ENCODE assay signal across 2 cellular contexts in genomic region chr15:68285243-68285980, GRCh38.
TF ChIP-seq lines count a peak whose summit lies in the region.

No MANE protein-coding gene starts in this region.

TF ChIP-seq in IMR-90, 13 proteins besides CTCF, POLR2A, EP300 and RAD21:
- TF ChIP-seq RCOR1 (IDR thresholded peaks at IDR 0.05; ENCODE audit: insufficient replicate concordance, low read length) (no peak), MXI1 (IDR thresholded peaks at IDR 0.05; ENCODE audit: borderline replicate concordance, low read depth, low read length) (no peak), SMC3 (IDR thresholded peaks at IDR 0.05; ENCODE audit: low read depth, low read length) (no peak), MAFK (IDR thresholded peaks at IDR 0.05; ENCODE audit: low read depth, low read length) (no peak), CEBPB (IDR thresholded peaks at IDR 0.05; ENCODE audit: low read depth, low read length) (peak; percentile 53; the same call in 1 of the 2 replicates)
TF ChIP-seq in IMR-90: peak in this region for 1.

TF ChIP-seq in HepG2, 621 proteins besides CTCF, POLR2A, EP300 and RAD21 (continues in another document):
- TF ChIP-seq NCOR1 (IDR thresholded peaks at IDR 0.05; ENCODE audit: borderline replicate concordance, low read length) (peak; percentile 75; the same call in 1 of the 2 replicates), NCOA2 (CRISPR knock-in tag; IDR thresholded peaks at IDR 0.05) (peak; percentile 48; the same call in 1 of the 2 replicates), FOXO1 (CRISPR knock-in tag; IDR thresholded peaks at IDR 0.05) (peak; percentile 24; the same call in 1 of the 2 replicates), ZNF44 (CRISPR knock-in tag; IDR thresholded peaks at IDR 0.05) (no peak), PHF21A (CRISPR knock-in tag; IDR thresholded peaks at IDR 0.05) (peak; percentile 28; the same call in 1 of the 2 replicates), NFYB (CRISPR knock-in tag; IDR thresholded peaks at IDR 0.05) (no peak), HNF4A (CRISPR knock-in tag; IDR thresholded peaks at IDR 0.05) (peak; percentile 77), CEBPB (IDR thresholded peaks at IDR 0.05; ENCODE audit: borderline replicate concordance, low read depth, low read length) (peak; percentile 97), ZMAT5 (CRISPR knock-in tag; IDR thresholded peaks at IDR 0.05; ENCODE audit: borderline replicate concordance, low read depth) (no peak), ZNF331 (CRISPR knock-in tag; IDR thresholded peaks at IDR 0.05) (peak; percentile 56; the same call in 1 of the 2 replicates), MIER3 (CRISPR knock-in tag; IDR thresholded peaks at IDR 0.05; ENCODE audit: borderline replicate concordance) (0 out of 2 replicates have a peak, but pooled peaks have one; percentile 28), SOX6 (IDR thresholded peaks at IDR 0.05) (no peak), SOX6 (CRISPR knock-in tag; IDR thresholded peaks at IDR 0.05) (0 out of 2 replicates have a peak, but pooled peaks have one; percentile 25), PAF1 (CRISPR knock-in tag; IDR thresholded peaks at IDR 0.05) (no peak), SMC3 (IDR thresholded peaks at IDR 0.05; ENCODE audit: low read length) (peak; percentile 13; the same call in 1 of the 2 replicates), ZNF256 (CRISPR knock-in tag; conservative IDR thresholded peaks at IDR 0.05) (0 out of 2 replicates have a peak, but pooled peaks have one; percentile 40), NR2F6 (IDR thresholded peaks at IDR 0.05) (no peak), NR2F6 (CRISPR knock-in tag; IDR thresholded peaks at IDR 0.05) (0 out of 2 replicates have a peak, but pooled peaks have one; percentile 31), ARID3A (IDR thresholded peaks at IDR 0.05; ENCODE audit: low read depth, low read length) (peak; percentile 93), HDAC2 (CRISPR knock-in tag; IDR thresholded peaks at IDR 0.05) (peak; percentile 46; the same call in 1 of the 2 replicates), ZNF549 (CRISPR knock-in tag; IDR thresholded peaks at IDR 0.05) (no peak), NFE2L2 (IDR thresholded peaks at IDR 0.05; ENCODE audit: low read length) (peak; percentile 61; the same call in 1 of the 2 replicates), ZNF513 (CRISPR knock-in tag; conservative IDR thresholded peaks at IDR 0.05) (no peak), CREM (IDR thresholded peaks at IDR 0.05) (peak; percentile 44; the same call in 1 of the 2 replicates), CREM (CRISPR knock-in tag; IDR thresholded peaks at IDR 0.05) (no peak), LBX2 (CRISPR knock-in tag; IDR thresholded peaks at IDR 0.05; ENCODE audit: borderline replicate concordance) (no peak), TEAD3 (CRISPR knock-in tag; optimal IDR thresholded peaks at IDR 0.05; ENCODE audit: borderline replicate concordance) (peak; percentile 92), RFX1 (IDR thresholded peaks at IDR 0.05) (no peak), SOX5 (CRISPR knock-in tag; IDR thresholded peaks at IDR 0.05; ENCODE audit: borderline replicate concordance) (peak; percentile 56; the same call in 1 of the 2 replicates), ZBTB34 (CRISPR knock-in tag; IDR thresholded peaks at IDR 0.05) (peak; percentile 60; the same call in 1 of the 2 replicates), HNF4G (IDR thresholded peaks at IDR 0.05; ENCODE audit: borderline replicate concordance, low read depth, low read length) (0 out of 2 replicates have a peak, but pooled peaks have one; percentile 45), HNF4G (CRISPR knock-in tag; IDR thresholded peaks at IDR 0.05; ENCODE audit: borderline replicate concordance, low read depth) (no peak), ZNF580 (CRISPR knock-in tag; IDR thresholded peaks at IDR 0.05; ENCODE audit: borderline replicate concordance, low read depth) (no peak), FOXA1 (IDR thresholded peaks at IDR 0.05) (no peak), FOXA1 (CRISPR knock-in tag; IDR thresholded peaks at IDR 0.05) (peak; percentile 81), BCL6 (CRISPR knock-in tag; IDR thresholded peaks at IDR 0.05) (peak; percentile 64), FOXP1 (IDR thresholded peaks at IDR 0.05) (no peak), FOXP1 (CRISPR knock-in tag; IDR thresholded peaks at IDR 0.05) (peak; percentile 43; the same call in 1 of the 2 replicates), MAFF (IDR thresholded peaks at IDR 0.05; ENCODE audit: low read depth, low read length) (peak; percentile 68; the same call in 1 of the 2 replicates), GATAD2A (CRISPR knock-in tag; IDR thresholded peaks at IDR 0.05) (peak; percentile 78), MAFK (conservative IDR thresholded peaks at IDR 0.05 in 1 of 2, IDR thresholded peaks at IDR 0.05 in 1 of 2; ENCODE audit: low read length in 2 of 2) (peak; percentile 57 to 82), KLF16 (CRISPR knock-in tag; IDR thresholded peaks at IDR 0.05) (0 out of 4 replicates have a peak, but pooled peaks of 1 of the 2 experiments have one; percentile 30), SOX13 (IDR thresholded peaks at IDR 0.05) (no peak), SOX13 (CRISPR knock-in tag; conservative IDR thresholded peaks at IDR 0.05 in 1 of 2, IDR thresholded peaks at IDR 0.05 in 1 of 2) (peak in 1 of 2 experiments; percentile 64; a peak in 1 of 4 replicates), FOXJ3 (CRISPR knock-in tag; IDR thresholded peaks at IDR 0.05; ENCODE audit: borderline replicate concordance) (peak; percentile 63; the same call in 1 of the 2 replicates), MED1 (CRISPR knock-in tag; IDR thresholded peaks at IDR 0.05) (peak; percentile 17; the same call in 1 of the 2 replicates), PAXIP1 (CRISPR knock-in tag; conservative IDR thresholded peaks at IDR 0.05) (0 out of 2 replicates have a peak, but pooled peaks have one; percentile 18), ZNF784 (CRISPR knock-in tag; IDR thresholded peaks at IDR 0.05; ENCODE audit: borderline replicate concordance) (no peak), HNF1A (IDR thresholded peaks at IDR 0.05; ENCODE audit: low read depth) (peak; percentile 53; the same call in 1 of the 2 replicates), HNF1A (CRISPR knock-in tag; IDR thresholded peaks at IDR 0.05; ENCODE audit: borderline replicate concordance) (peak; percentile 23; the same call in 1 of the 2 replicates), ZNF121 (CRISPR knock-in tag; IDR thresholded peaks at IDR 0.05) (no peak), MAFG (CRISPR knock-in tag; IDR thresholded peaks at IDR 0.05) (peak; percentile 57; the same call in 1 of the 2 replicates), FOXA3 (CRISPR knock-in tag; IDR thresholded peaks at IDR 0.05) (peak; percentile 80), NFKBIZ (CRISPR knock-in tag; IDR thresholded peaks at IDR 0.05) (0 out of 2 replicates have a peak, but pooled peaks have one; percentile 25)
